Comparison of ENCODE assay signal across 8 cellular contexts in the genomic region with DNA sequence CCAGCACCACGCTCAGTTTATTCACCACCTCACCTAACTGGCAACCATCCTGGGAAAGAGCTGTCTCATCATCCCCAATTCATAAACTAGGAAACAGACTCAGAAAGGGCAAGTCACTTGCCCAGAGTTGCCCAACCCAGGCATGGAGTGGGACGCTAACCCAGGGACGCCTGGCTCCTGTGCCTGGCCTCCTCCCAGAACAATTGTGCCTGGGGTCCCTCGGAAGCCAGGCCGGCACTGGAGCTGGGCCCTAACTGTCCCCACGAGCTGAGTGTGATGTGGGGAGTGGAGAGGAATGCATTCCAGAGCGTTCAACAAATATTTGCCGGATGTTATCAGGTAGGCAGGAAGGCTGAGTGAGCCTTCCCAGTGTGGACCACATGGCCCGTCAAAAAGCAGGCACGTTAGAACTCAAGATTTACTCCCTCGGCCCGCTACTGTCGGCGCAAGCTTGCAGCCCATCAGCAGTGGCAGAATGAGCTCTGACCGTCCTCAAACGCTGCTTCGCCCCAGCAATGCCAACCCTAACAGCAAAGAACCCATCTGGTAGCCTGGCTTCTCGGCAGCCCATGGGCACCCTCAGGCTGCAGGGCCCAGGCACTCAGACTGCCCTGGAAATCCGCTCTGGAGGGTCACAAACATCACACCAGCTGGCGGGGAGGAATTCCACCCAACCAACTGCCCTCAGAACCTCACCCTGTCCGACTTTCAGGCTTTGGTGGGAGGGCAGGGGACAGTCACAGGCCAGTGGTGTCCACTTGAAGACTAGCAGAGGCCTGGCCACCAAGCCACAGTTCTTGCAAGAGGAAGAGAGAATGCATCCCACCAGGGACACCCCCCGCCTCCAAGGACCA. TPM values are rescaled to one million over a fixed set of nuclear protein-coding genes. Genes with fewer than 3 reads are reported as not detected.
DNase-seq lines count a peak whose midpoint lies in the region; ATAC-seq and TF ChIP-seq lines count a peak whose summit lies in the region.

No MANE protein-coding gene starts in this region.

- ATAC-seq in heart right ventricle = peak in 7 of 8 donors; percentile 2 to 32 (median 10)

- 21 to 32% methylated on average over 22 of the region's 22 CpGs for WGBS in heart right ventricle, 2 donors

- no peaks in the 10 kb centered on the region for H3K27me3 Mint-ChIP-seq in activated T-helper 1 cell treated with anti-CD3 and anti-CD28 coated beads, Interleukin-12 subunit alpha, Interleukin-12 subunit beta, Interleukin-2, Interleukin-4 antibody, amounts not matched to agents 30 ng/mL and 10 ng/mL and 1 ng/mL, durations not matched to agents 14 hours and 24 hours and 36 hours (ENCODE audit: insufficient read depth)

- peak overlapping the region; percentile 52 to 93 (median 88) for H3K27ac ChIP-seq in heart right ventricle

- peak; percentile 49 for DNase-seq in ELF-1 (ENCODE audit: low read depth, low spot score)
- no peak for DNase-seq in activated T-helper 1 cell treated with anti-CD3 and anti-CD28 coated beads, Interleukin-12 subunit alpha, Interleukin-12 subunit beta, Interleukin-2, Interleukin-4 antibody, amounts not matched to agents 30 ng/mL and 10 ng/mL and 1 ng/mL, durations not matched to agents 14 hours and 24 hours and 36 hours (ENCODE audit: low spot score)
- DNase-seq in heart right ventricle = no peak
- DNase-seq in retina = peak; percentile 46
- no peak for DNase-seq in GM13976 (ENCODE audit: low spot score)
- no peak for DNase-seq in dermis blood vessel endothelial cell
- DNase-seq in activated gamma-delta T cell (lab: John Stamatoyannopoulos, UW) = no peak
- DNase-seq in germinal center (ENCODE audit: low spot score) = no peak

- H3K36me3 Mint-ChIP-seq in activated T-helper 1 cell treated with anti-CD3 and anti-CD28 coated beads, Interleukin-12 subunit alpha, Interleukin-12 subunit beta, Interleukin-2, Interleukin-4 antibody, amounts not matched to agents 30 ng/mL and 10 ng/mL and 1 ng/mL, durations not matched to agents 14 hours and 24 hours and 36 hours (ENCODE audit: low read depth) = peaks cover 22% of the 10 kb centered on the region

- H3K9me3 ChIP-seq in heart right ventricle = no peaks in the 10 kb centered on the region

- H3K4me3 Mint-ChIP-seq in activated T-helper 1 cell treated with anti-CD3 and anti-CD28 coated beads, Interleukin-12 subunit alpha, Interleukin-12 subunit beta, Interleukin-2, Interleukin-4 antibody, amounts not matched to agents 30 ng/mL and 10 ng/mL and 1 ng/mL, durations not matched to agents 14 hours and 24 hours and 36 hours = no peak overlapping the region

- no peaks in the 10 kb centered on the region for H3K27me3 ChIP-seq in heart right ventricle

- peak overlapping the region; percentile 86 for H3K27ac Mint-ChIP-seq in activated T-helper 1 cell treated with anti-CD3 and anti-CD28 coated beads, Interleukin-12 subunit alpha, Interleukin-12 subunit beta, Interleukin-2, Interleukin-4 antibody, amounts not matched to agents 30 ng/mL and 10 ng/mL and 1 ng/mL, durations not matched to agents 14 hours and 24 hours and 36 hours

- H3K4me1 Mint-ChIP-seq in activated T-helper 1 cell treated with anti-CD3 and anti-CD28 coated beads, Interleukin-12 subunit alpha, Interleukin-12 subunit beta, Interleukin-2, Interleukin-4 antibody, amounts not matched to agents 30 ng/mL and 10 ng/mL and 1 ng/mL, durations not matched to agents 14 hours and 24 hours and 36 hours (ENCODE audit: low read depth) = peaks cover 83% of the 10 kb centered on the region

- intact Hi-C loops in activated T-helper 1 cell treated with anti-CD3 and anti-CD28 coated beads, Interleukin-12 subunit alpha, Interleukin-12 subunit beta, Interleukin-2, Interleukin-4 antibody, amounts not matched to agents 30 ng/mL and 10 ng/mL and 1 ng/mL, durations not matched to agents 14 hours and 24 hours and 36 hours (cut with micrococcal nuclease) = no loop called here
- intact Hi-C loops in heart right ventricle (cut with DNase I) = no loop called here

- in situ Hi-C loops in GM13976 (cut with MboI; ENCODE audit: low sequenced_read_pairs, unreplicated experiment) = no loop called here

- TF ChIP-seq CTCF in heart right ventricle (IDR thresholded peaks at IDR 0.05) = no peak
- TF ChIP-seq CTCF in GM13976 (IDR thresholded peaks at IDR 0.05; ENCODE audit: borderline replicate concordance, control extremely low read depth, extremely low read depth, insufficient read depth, missing control alignments) = no peak

- peaks cover 0 to 31% (median 14%) of the 10 kb centered on the region in 9 donors for H3K36me3 ChIP-seq in heart right ventricle

- peak overlapping the region in 5 of 10 donors; percentile 8 to 21 (median 19) for H3K4me3 ChIP-seq in heart right ventricle

- peaks cover 50 to 98% (median 96%) of the 10 kb centered on the region in 9 donors for H3K4me1 ChIP-seq in heart right ventricle

- no peaks in the 10 kb centered on the region for H3K9me3 Mint-ChIP-seq in activated T-helper 1 cell treated with anti-CD3 and anti-CD28 coated beads, Interleukin-12 subunit alpha, Interleukin-12 subunit beta, Interleukin-2, Interleukin-4 antibody, amounts not matched to agents 30 ng/mL and 10 ng/mL and 1 ng/mL, durations not matched to agents 14 hours and 24 hours and 36 hours

RNA-seq across cellular contexts. Expression of a gene that starts 35.6 kb away (rescaled TPM):
- total RNA-seq in activated T-helper 1 cell treated with anti-CD3 and anti-CD28 coated beads, Interleukin-12 subunit alpha, Interleukin-12 subunit beta, Interleukin-2, Interleukin-4 antibody, amounts not matched to agents 30 ng/mL and 10 ng/mL and 1 ng/mL, durations not matched to agents 14 hours and 24 hours and 36 hours = 618 and 639 TPM in 2 replicates
- total RNA-seq in heart right ventricle (100 to 1,000 TPM; 132 to 345 (median 189) TPM), dermis blood vessel endothelial cell (803 and 1,099 TPM in 2 replicates)
- 100 to 1,000 TPM; 134 to 243 TPM for polyA plus RNA-seq in heart right ventricle

Comparison
In these comparisons a context has a peak if more than half of its experiments do, and no peak if none do; other contexts are left out.
1. DNase-seq: peak in ELF-1 (single experiment) and retina (single experiment); none in activated T-helper 1 cell treated with anti-CD3 and anti-CD28 coated beads, Interleukin-12 subunit alpha, Interleukin-12 subunit beta, Interleukin-2, Interleukin-4 antibody, amounts not matched to agents 30 ng/mL and 10 ng/mL and 1 ng/mL, durations not matched to agents 14 hours and 24 hours and 36 hours (single experiment), heart right ventricle (0 of 2), GM13976 (single experiment), dermis blood vessel endothelial cell (single experiment), activated gamma-delta T cell (single experiment) and germinal center (single experiment).